In the genomic region with DNA sequence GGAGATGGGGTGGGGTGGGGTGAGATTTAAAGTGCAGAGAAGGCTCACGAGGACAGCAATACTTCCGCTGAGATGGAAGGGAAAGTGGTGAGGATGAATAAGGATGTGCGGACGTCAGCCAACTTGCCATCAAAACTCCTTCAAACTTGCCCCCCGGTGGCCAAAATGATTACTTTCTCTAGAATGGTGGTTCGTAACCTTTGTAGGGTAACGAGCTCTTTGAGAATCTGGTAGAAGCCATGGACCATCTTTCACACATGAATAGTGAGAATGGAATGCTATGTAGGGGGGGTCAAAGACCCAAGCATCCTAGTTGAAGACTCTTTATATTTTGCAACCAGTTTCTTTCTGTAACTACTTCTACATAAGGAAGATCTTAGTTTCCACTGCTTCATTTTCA, we compare ENCODE assay signal across 1 cellular context.
TF ChIP-seq lines count a peak whose summit lies in the region.

No MANE protein-coding gene starts in this region.

TF ChIP-seq in GM12878, 131 proteins besides CTCF, POLR2A, EP300 and RAD21 (continued from another document):
- TF ChIP-seq, protein P1, sequence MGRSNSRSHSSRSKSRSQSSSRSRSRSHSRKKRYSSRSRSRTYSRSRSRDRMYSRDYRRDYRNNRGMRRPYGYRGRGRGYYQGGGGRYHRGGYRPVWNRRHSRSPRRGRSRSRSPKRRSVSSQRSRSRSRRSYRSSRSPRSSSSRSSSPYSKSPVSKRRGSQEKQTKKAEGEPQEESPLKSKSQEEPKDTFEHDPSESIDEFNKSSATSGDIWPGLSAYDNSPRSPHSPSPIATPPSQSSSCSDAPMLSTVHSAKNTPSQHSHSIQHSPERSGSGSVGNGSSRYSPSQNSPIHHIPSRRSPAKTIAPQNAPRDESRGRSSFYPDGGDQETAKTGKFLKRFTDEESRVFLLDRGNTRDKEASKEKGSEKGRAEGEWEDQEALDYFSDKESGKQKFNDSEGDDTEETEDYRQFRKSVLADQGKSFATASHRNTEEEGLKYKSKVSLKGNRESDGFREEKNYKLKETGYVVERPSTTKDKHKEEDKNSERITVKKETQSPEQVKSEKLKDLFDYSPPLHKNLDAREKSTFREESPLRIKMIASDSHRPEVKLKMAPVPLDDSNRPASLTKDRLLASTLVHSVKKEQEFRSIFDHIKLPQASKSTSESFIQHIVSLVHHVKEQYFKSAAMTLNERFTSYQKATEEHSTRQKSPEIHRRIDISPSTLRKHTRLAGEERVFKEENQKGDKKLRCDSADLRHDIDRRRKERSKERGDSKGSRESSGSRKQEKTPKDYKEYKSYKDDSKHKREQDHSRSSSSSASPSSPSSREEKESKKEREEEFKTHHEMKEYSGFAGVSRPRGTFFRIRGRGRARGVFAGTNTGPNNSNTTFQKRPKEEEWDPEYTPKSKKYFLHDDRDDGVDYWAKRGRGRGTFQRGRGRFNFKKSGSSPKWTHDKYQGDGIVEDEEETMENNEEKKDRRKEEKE (IDR thresholded peaks at IDR 0.05) = no peak
- TF ChIP-seq ZZZ3 (IDR thresholded peaks at IDR 0.05; ENCODE audit: control insufficient read depth, insufficient read length, low read depth) (no peak), RUNX3 (IDR thresholded peaks at IDR 0.05; ENCODE audit: low read length) (no peak), FOXM1 (IDR thresholded peaks at IDR 0.05; ENCODE audit: low read depth, low read length) (no peak)
- TF ChIP-seq, protein P2, sequence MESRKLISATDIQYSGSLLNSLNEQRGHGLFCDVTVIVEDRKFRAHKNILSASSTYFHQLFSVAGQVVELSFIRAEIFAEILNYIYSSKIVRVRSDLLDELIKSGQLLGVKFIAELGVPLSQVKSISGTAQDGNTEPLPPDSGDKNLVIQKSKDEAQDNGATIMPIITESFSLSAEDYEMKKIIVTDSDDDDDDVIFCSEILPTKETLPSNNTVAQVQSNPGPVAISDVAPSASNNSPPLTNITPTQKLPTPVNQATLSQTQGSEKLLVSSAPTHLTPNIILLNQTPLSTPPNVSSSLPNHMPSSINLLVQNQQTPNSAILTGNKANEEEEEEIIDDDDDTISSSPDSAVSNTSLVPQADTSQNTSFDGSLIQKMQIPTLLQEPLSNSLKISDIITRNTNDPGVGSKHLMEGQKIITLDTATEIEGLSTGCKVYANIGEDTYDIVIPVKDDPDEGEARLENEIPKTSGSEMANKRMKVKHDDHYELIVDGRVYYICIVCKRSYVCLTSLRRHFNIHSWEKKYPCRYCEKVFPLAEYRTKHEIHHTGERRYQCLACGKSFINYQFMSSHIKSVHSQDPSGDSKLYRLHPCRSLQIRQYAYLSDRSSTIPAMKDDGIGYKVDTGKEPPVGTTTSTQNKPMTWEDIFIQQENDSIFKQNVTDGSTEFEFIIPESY (IDR thresholded peaks at IDR 0.05) = no peak
